ENCODE assay signal across 1 cellular context in genomic region chr2:232993231-232993821, GRCh38.
TF ChIP-seq lines count a peak whose summit lies in the region.

No MANE protein-coding gene starts in this region.

TF ChIP-seq in HepG2, 621 proteins besides CTCF, POLR2A, EP300 and RAD21:
- TF ChIP-seq, protein P1, sequence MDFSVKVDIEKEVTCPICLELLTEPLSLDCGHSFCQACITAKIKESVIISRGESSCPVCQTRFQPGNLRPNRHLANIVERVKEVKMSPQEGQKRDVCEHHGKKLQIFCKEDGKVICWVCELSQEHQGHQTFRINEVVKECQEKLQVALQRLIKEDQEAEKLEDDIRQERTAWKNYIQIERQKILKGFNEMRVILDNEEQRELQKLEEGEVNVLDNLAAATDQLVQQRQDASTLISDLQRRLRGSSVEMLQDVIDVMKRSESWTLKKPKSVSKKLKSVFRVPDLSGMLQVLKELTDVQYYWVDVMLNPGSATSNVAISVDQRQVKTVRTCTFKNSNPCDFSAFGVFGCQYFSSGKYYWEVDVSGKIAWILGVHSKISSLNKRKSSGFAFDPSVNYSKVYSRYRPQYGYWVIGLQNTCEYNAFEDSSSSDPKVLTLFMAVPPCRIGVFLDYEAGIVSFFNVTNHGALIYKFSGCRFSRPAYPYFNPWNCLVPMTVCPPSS (IDR thresholded peaks at IDR 0.05), result no peak
- TF ChIP-seq, protein P2, sequence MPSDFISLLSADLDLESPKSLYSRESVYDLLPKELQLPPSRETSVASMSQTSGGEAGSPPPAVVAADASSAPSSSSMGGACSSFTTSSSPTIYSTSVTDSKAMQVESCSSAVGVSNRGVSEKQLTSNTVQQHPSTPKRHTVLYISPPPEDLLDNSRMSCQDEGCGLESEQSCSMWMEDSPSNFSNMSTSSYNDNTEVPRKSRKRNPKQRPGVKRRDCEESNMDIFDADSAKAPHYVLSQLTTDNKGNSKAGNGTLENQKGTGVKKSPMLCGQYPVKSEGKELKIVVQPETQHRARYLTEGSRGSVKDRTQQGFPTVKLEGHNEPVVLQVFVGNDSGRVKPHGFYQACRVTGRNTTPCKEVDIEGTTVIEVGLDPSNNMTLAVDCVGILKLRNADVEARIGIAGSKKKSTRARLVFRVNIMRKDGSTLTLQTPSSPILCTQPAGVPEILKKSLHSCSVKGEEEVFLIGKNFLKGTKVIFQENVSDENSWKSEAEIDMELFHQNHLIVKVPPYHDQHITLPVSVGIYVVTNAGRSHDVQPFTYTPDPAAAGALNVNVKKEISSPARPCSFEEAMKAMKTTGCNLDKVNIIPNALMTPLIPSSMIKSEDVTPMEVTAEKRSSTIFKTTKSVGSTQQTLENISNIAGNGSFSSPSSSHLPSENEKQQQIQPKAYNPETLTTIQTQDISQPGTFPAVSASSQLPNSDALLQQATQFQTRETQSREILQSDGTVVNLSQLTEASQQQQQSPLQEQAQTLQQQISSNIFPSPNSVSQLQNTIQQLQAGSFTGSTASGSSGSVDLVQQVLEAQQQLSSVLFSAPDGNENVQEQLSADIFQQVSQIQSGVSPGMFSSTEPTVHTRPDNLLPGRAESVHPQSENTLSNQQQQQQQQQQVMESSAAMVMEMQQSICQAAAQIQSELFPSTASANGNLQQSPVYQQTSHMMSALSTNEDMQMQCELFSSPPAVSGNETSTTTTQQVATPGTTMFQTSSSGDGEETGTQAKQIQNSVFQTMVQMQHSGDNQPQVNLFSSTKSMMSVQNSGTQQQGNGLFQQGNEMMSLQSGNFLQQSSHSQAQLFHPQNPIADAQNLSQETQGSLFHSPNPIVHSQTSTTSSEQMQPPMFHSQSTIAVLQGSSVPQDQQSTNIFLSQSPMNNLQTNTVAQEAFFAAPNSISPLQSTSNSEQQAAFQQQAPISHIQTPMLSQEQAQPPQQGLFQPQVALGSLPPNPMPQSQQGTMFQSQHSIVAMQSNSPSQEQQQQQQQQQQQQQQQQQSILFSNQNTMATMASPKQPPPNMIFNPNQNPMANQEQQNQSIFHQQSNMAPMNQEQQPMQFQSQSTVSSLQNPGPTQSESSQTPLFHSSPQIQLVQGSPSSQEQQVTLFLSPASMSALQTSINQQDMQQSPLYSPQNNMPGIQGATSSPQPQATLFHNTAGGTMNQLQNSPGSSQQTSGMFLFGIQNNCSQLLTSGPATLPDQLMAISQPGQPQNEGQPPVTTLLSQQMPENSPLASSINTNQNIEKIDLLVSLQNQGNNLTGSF (CRISPR knock-in tag; IDR thresholded peaks at IDR 0.05), result no peak
- no peak for TF ChIP-seq SRSF4 (IDR thresholded peaks at IDR 0.05; ENCODE audit: low read depth, low read length, poor library complexity, severe bottlenecking)
- TF ChIP-seq ZNF614 (CRISPR knock-in tag; IDR thresholded peaks at IDR 0.05; ENCODE audit: borderline replicate concordance), result no peak
- TF ChIP-seq ZNF543 (CRISPR knock-in tag; IDR thresholded peaks at IDR 0.05), result no peak
- no peak for TF ChIP-seq RFXAP (CRISPR knock-in tag; IDR thresholded peaks at IDR 0.05; ENCODE audit: borderline replicate concordance)
- no peak for TF ChIP-seq MAX (IDR thresholded peaks at IDR 0.05)
TF ChIP-seq in HepG2: peak in this region for 0.
